20 cellular contexts compared by ENCODE assay signal in genomic region chr2:101884423-101884822, GRCh38.
A peak's percentile ranks its signal among the peaks of the same experiment; 100 is the strongest.
DNase-seq lines count a peak whose midpoint lies in the region; ATAC-seq and TF ChIP-seq lines count a peak whose summit lies in the region.
"Had no signal": no experiment of that assay in that cellular context is flagged by ENCODE, and none has a peak within 500 bp of the region (broad histone marks: within the 10 kb centered on the region; RNA-seq: fewer than 3 reads in every experiment).

No MANE protein-coding gene starts in this region.

- H3K4me3 ChIP-seq in thyroid gland (replicated peaks in 1 of 3): no peak overlapping the region
- H3K4me3 ChIP-seq: adrenal gland, HAP-1, Peyer's patch, SJCRH30, skin epidermis, uterus had no signal

- TF ChIP-seq CTCF in VCaP (conservative IDR thresholded peaks at IDR 0.05): no peak
- TF ChIP-seq CTCF in thyroid gland (IDR thresholded peaks at IDR 0.05): no peak

- H3K27ac ChIP-seq in VCaP (peak overlapping the region; percentile 54), thyroid gland (peak overlapping the region in 2 of 3 donors; percentile 20 to 36)
- H3K27ac ChIP-seq: adrenal gland, KMS-11, Peyer's patch, SJCRH30, uterus had no signal

- ATAC-seq in memory B cell (ENCODE audit: low read depth) (no peak), GM19463 (IDR thresholded peaks at IDR 0.05; ENCODE audit: unreplicated experiment) (no peak), HG03460 (IDR thresholded peaks at IDR 0.05; ENCODE audit: unreplicated experiment) (no peak)

- peaks cover 17% of the 10 kb centered on the region for H3K4me1 Mint-ChIP-seq in activated naive CD4-positive, alpha-beta T cell treated with anti-CD3 and anti-CD28 coated beads for 36 hours (ENCODE audit: low read depth)
- H3K4me1 Mint-ChIP-seq in memory B cell: no peaks in the 10 kb centered on the region

- H3K27me3 Mint-ChIP-seq in activated naive CD4-positive, alpha-beta T cell treated with anti-CD3 and anti-CD28 coated beads for 36 hours (ENCODE audit: low read depth): no peaks in the 10 kb centered on the region
- no peaks in the 10 kb centered on the region for H3K27me3 Mint-ChIP-seq in memory B cell

- no peaks in the 10 kb centered on the region for H3K9me3 Mint-ChIP-seq in activated naive CD4-positive, alpha-beta T cell treated with anti-CD3 and anti-CD28 coated beads for 36 hours
- no peaks in the 10 kb centered on the region for H3K9me3 Mint-ChIP-seq in memory B cell

- peaks cover 12 to 14% of the 10 kb centered on the region in 2 donors for H3K4me1 ChIP-seq in thyroid gland
- H3K4me1 ChIP-seq: HAP-1, Peyer's patch, SJCRH30 had no signal

- 59 to 72% methylated on average over 2 of the region's 2 CpGs for WGBS in thyroid gland, 2 donors

- no peaks in the 10 kb centered on the region for H3K27me3 ChIP-seq in thyroid gland
- H3K27me3 ChIP-seq: adrenal gland, Peyer's patch, SJCRH30, uterus had no signal

- DNase-seq in activated naive CD4-positive, alpha-beta T cell treated with anti-CD3 and anti-CD28 coated beads for 36 hours: no peak
- no peak for DNase-seq in activated naive CD4-positive, alpha-beta T cell (lab: John Stamatoyannopoulos, UW)
- no peak for DNase-seq in memory B cell (ENCODE audit: low spot score in 2 of 2)
- peak; percentile 21 to 28 for DNase-seq in thyroid gland
- no peak for DNase-seq in stimulated activated CD4-positive, alpha-beta T cell treated with anti-CD3 and anti-CD28 coated beads, Interleukin-4, amount 100 ng/mL, for 1 hour
- DNase-seq: activated CD8-positive, alpha-beta memory T cell treated with anti-CD3 and anti-CD28 coated beads, Interleukin-2, amount 50 U/mL, for 4 hours; activated effector memory CD4-positive, alpha-beta T cell treated with anti-CD3 and anti-CD28 coated beads, Interleukin-2, amount 50 U/mL, for 16 hours; C1 segment of cervical spinal cord; cortex of kidney; NCI-H524 treated with DMSO at 0.1 percent for 48 hours; Peyer's patch; uterus had no signal

- CTCF ChIA-PET in activated naive CD4-positive, alpha-beta T cell treated with anti-CD3 and anti-CD28 coated beads for 36 hours (lab: Charles Lee): interaction anchor here (0.5 to 3.2 kb wide), 42 partner anchors 10 to 565 kb away, joined by 3 to 59 read pairs (median 4); no protein-coding TSS in a partner anchor

- no peaks in the 10 kb centered on the region for H3K9me3 ChIP-seq in thyroid gland
- H3K9me3 ChIP-seq: adrenal gland, HAP-1, Peyer's patch, SJCRH30, uterus had no signal

- H3K27ac Mint-ChIP-seq in activated naive CD4-positive, alpha-beta T cell treated with anti-CD3 and anti-CD28 coated beads for 36 hours: peak overlapping the region; percentile 47
- H3K27ac Mint-ChIP-seq in memory B cell: peak overlapping the region; percentile 24

- H3K4me3 Mint-ChIP-seq in activated naive CD4-positive, alpha-beta T cell treated with anti-CD3 and anti-CD28 coated beads for 36 hours: no peak overlapping the region
- H3K4me3 Mint-ChIP-seq in memory B cell: no peak overlapping the region

- H3K36me3 Mint-ChIP-seq in activated naive CD4-positive, alpha-beta T cell treated with anti-CD3 and anti-CD28 coated beads for 36 hours (ENCODE audit: low read depth): peaks cover 44% of the 10 kb centered on the region
- peaks cover 51% of the 10 kb centered on the region for H3K36me3 Mint-ChIP-seq in memory B cell

- intact Hi-C loops in activated naive CD4-positive, alpha-beta T cell treated with anti-CD3 and anti-CD28 coated beads for 36 hours (cut with micrococcal nuclease): loop anchor here (1.0 to 5.0 kb wide), 6 partner anchors 16 to 565 kb away; partner anchors contain the start of gene IL18R1
- intact Hi-C loops in thyroid gland (cut with DNase I): loop anchor here (10.0 kb wide), 4 partner anchors 90 to 570 kb away; no protein-coding TSS in a partner anchor

- H3K36me3 ChIP-seq in thyroid gland: no peaks in the 10 kb centered on the region
- H3K36me3 ChIP-seq: adrenal gland, uterus had no signal

- no peak for TF ChIP-seq POLR2A in thyroid gland (IDR thresholded peaks at IDR 0.05)

Comparison
In these comparisons a context has a peak if more than half of its experiments do, and no peak if none do; other contexts are left out.
1. DNase-seq: peak in thyroid gland (2 of 2); none in activated naive CD4-positive, alpha-beta T cell treated with anti-CD3 and anti-CD28 coated beads for 36 hours (single experiment), activated naive CD4-positive, alpha-beta T cell (0 of 4), memory B cell (0 of 2) and stimulated activated CD4-positive, alpha-beta T cell treated with anti-CD3 and anti-CD28 coated beads, Interleukin-4, amount 100 ng/mL, for 1 hour (single experiment).